ENCODE assay signal across 28 cellular contexts in genomic region chr5:25553082-25553481, GRCh38.
"Had no signal": no experiment of that assay in that cellular context is flagged by ENCODE, and none has a peak within 500 bp of the region (broad histone marks: within the 10 kb centered on the region; RNA-seq: fewer than 3 reads in every experiment).

No MANE protein-coding gene starts in this region.

- H3K4me1 ChIP-seq: ascending aorta, breast epithelium had no signal

- H3K36me3 ChIP-seq: ascending aorta, breast epithelium, cardiac muscle cell, WERI-Rb-1 had no signal

- H3K27ac ChIP-seq: ascending aorta, breast epithelium, cardiac muscle cell, coronary artery, dorsolateral prefrontal cortex, WERI-Rb-1 had no signal

- DNase-seq: activated B cell treated with CpG ODN at 0.5 μM for 24 hours; activated CD4-positive, alpha-beta T cell treated with anti-CD3 and anti-CD28 coated beads for 48 hours; activated CD4-positive, alpha-beta T cell treated with anti-CD3 and anti-CD28 coated beads, Interleukin-2, amount 50 U/mL, for 1 hour; activated CD4-positive, alpha-beta T cell treated with anti-CD3 and anti-CD28 coated beads, Interleukin-2, amount 50 U/mL, for 48 hours; activated CD8-positive, alpha-beta memory T cell treated with anti-CD3 and anti-CD28 coated beads for 24 hours; activated CD8-positive, alpha-beta T cell treated with anti-CD3 and anti-CD28 coated beads for 36 hours; activated effector memory CD4-positive, alpha-beta T cell treated with Interleukin-2 at 50 U/mL for 16 hours; activated gamma-delta T cell treated with Interleukin-2 at 50 U/mL for 16 hours; activated naive CD4-positive, alpha-beta T cell treated with Interleukin-2 at 50 U/mL for 16 hours; activated naive CD8-positive, alpha-beta T cell treated with anti-CD3 and anti-CD28 coated beads for 36 hours; activated naive CD8-positive, alpha-beta T cell treated with anti-CD3 and anti-CD28 coated beads, Interleukin-2, amount 50 U/mL, for 24 hours; activated T-cell treated with anti-CD3 and anti-CD28 coated beads, Interleukin-2, amount 50 U/mL, for 4 hours; central memory CD4-positive, alpha-beta T cell; dorsolateral prefrontal cortex; effector memory CD4-positive, alpha-beta T cell; endodermal cell; foreskin fibroblast; head of caudate nucleus; T-helper 17 cell; T1000; WERI-Rb-1 had no signal

- H3K27me3 ChIP-seq: ascending aorta, breast epithelium, cardiac muscle cell, dorsolateral prefrontal cortex had no signal

- H3K4me3 ChIP-seq: ascending aorta, breast epithelium, cardiac muscle cell, coronary artery, dorsolateral prefrontal cortex had no signal

- ATAC-seq: activated CD4-positive, CD25-positive, alpha-beta regulatory T cell treated with anti-CD3 and anti-CD28 coated beads, Interleukin-2, amount 50 U/mL, for 24 hours; activated CD8-positive, alpha-beta T cell treated with anti-CD3 and anti-CD28 coated beads for 36 hours; activated naive CD8-positive, alpha-beta T cell treated with anti-CD3 and anti-CD28 coated beads, Interleukin-2, amount 50 U/mL, for 24 hours; activated T-cell treated with anti-CD3 and anti-CD28 coated beads, Interleukin-2, amount 50 U/mL, for 4 hours; activated T-helper 17 cell treated with anti-CD3 and anti-CD28 coated beads, Interleukin-2, amount 50 U/mL, for 72 hours; esophagus mucosa; T-helper 17 cell had no signal

- H3K9me3 ChIP-seq: ascending aorta, breast epithelium had no signal
